ENCODE assay signal across 8 cellular contexts in the genomic region with DNA sequence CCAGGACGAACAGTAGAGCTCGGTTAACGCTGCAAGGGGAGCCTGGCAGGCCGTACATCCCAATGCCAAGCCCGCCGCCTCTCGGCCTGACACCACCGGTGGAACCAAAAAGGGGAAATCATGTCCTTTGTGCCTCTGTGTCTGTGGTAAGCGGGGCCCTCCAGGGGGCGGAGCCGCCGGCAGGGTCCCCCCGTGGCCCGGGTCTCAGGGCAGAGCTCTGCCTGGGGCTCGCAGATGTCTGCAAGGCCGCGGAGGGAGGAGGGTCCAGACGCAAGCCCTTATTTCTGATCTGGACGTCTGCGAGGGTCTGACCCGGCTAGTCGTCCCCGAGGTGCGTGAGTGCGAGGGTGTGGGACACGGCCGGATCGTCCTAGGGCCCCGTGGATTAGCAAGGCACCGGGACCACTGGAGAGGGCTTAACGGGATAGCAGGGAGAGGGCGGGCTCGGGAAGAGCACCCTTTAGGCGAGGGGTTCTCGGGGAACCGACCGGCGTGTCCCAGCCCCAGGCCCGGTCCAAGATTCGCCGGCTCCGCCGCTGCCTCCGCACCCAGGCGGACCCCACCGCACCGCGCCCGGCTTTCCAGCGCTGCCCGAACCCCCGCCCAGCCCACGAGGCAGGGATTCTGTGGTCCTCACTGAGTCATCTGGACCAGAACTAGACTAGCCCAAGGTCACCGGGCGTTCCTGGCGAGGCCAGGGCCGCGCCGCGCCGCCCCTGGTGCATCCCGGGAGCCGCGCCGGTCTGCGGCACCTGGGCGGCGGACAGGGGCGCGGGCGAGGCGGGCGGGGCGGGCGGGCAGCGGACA. TPM values are rescaled to one million over a fixed set of nuclear protein-coding genes. Genes with fewer than 3 reads are reported as not detected.
A peak's percentile ranks its signal among the peaks of the same experiment; 100 is the strongest.
DNase-seq lines count a peak whose midpoint lies in the region; ATAC-seq and TF ChIP-seq lines count a peak whose summit lies in the region.

No MANE protein-coding gene starts in this region.

- DNase-seq in GM12864 (ENCODE audit: low read depth): no peak
- DNase-seq in PC-3: no peak
- peak; percentile 21 for DNase-seq in activated T-helper 1 cell treated with Interleukin-2 at 50 U/mL for 16 hours (ENCODE audit: low read depth)
- peak; percentile 26 for DNase-seq in fibroblast of mammary gland (ENCODE audit: low read depth)
- DNase-seq in natural killer cell: peak; percentile 49
- peak; percentile 69 for DNase-seq in stimulated activated naive CD8-positive, alpha-beta T cell treated with anti-CD3 and anti-CD28 coated beads, Interleukin-15, Interleukin-2, amounts not matched to agents 100 U/mL and 50 U/mL, for 24 hours
- DNase-seq in NCI-H128 (lab: John Stamatoyannopoulos, UW; ENCODE audit: unreplicated experiment): no peak

- intact Hi-C loops in PC-3 (cut with micrococcal nuclease) (loop anchor here (5.0 kb wide), 1 partner anchor 68 kb away; the partner anchor contains the start of gene RNF4), natural killer cell (cut with micrococcal nuclease) (loop anchor here (1.0 to 5.0 kb wide), 3 partner anchors 35 to 293 kb away; partner anchors contain the start of genes HAUS3, POLN and RNF4)

- H3K27me3 Mint-ChIP-seq in natural killer cell (ENCODE audit: low read depth in 2 of 2): no peaks in the 10 kb centered on the region

- H3K79me2 ChIP-seq in PC-3 (ENCODE audit: low read length): peaks cover 43% of the 10 kb centered on the region

- BruUV-seq in PC-3 (replicated peaks; lab: Mats Ljungman, UMichigan): TSS peak; percentile 79

- peak overlapping the region; percentile 96 for H3K4me2 ChIP-seq in PC-3 (ENCODE audit: low read length)

- TF ChIP-seq CTCF in GM12864 (IDR thresholded peaks at IDR 0.05; ENCODE audit: low read depth, low read length, missing control alignments) (peak; percentile 31), PC-3 (conservative IDR thresholded peaks at IDR 0.05; ENCODE audit: low read depth, low read length) (no peak), fibroblast of mammary gland (conservative IDR thresholded peaks at IDR 0.05; ENCODE audit: control insufficient read depth, insufficient read depth, low read depth, low read length) (peak; percentile 4), natural killer cell (IDR thresholded peaks at IDR 0.05) (no peak)

- peak overlapping the region; percentile 76 for H2AFZ ChIP-seq in PC-3 (ENCODE audit: low read length)

- no peaks in the 10 kb centered on the region for H3K9me3 Mint-ChIP-seq in natural killer cell

- H3K36me3 ChIP-seq in PC-3 (ENCODE audit: low read depth, low read length): no peaks in the 10 kb centered on the region

- H4K20me1 ChIP-seq in PC-3 (ENCODE audit: low read length): peaks cover 7% of the 10 kb centered on the region

- H3K4me1 Mint-ChIP-seq in natural killer cell: peaks cover 10 to 14% of the 10 kb centered on the region in 2 donors

- no peaks in the 10 kb centered on the region for H3K9me2 ChIP-seq in PC-3 (replicated peaks; ENCODE audit: low read length)

- H3K36me3 Mint-ChIP-seq in natural killer cell: no peaks in the 10 kb centered on the region

- peaks cover 7% of the 10 kb centered on the region; the same call in 1 of the 2 replicates for H3K4me1 ChIP-seq in PC-3 (ENCODE audit: insufficient read depth, low read length)

- ATAC-seq in HG02610 (IDR thresholded peaks at IDR 0.05; ENCODE audit: unreplicated experiment) (peak; percentile 24), PC-3 (no peak), natural killer cell (peak in 2 of 3 donors; percentile 14 to 18)
- peak; percentile 33 for ATAC-seq in stimulated activated naive CD8-positive, alpha-beta T cell treated with anti-CD3 and anti-CD28 coated beads, Interleukin-15, Interleukin-2, amounts not matched to agents 100 U/mL and 50 U/mL, for 24 hours

- H3K4me3 ChIP-seq in GM12864 (ENCODE audit: low read depth, low read length): peak overlapping the region; percentile 78
- peak overlapping the region; percentile 82 for H3K4me3 ChIP-seq in PC-3 (ENCODE audit: low read length)
- peak overlapping the region; percentile 70 for H3K4me3 ChIP-seq in fibroblast of mammary gland (ENCODE audit: control insufficient read depth, low read depth, low read length)

- CTCF ChIA-PET in PC-3 (lab: Charles Lee): no interaction called here

- H3K27ac ChIP-seq in PC-3 (ENCODE audit: low read length): peak overlapping the region; percentile 70

- H3K9ac ChIP-seq in PC-3 (ENCODE audit: low read length): peak overlapping the region; percentile 94

- H3K27me3 ChIP-seq in PC-3 (ENCODE audit: low read length): no peaks in the 10 kb centered on the region

- peak overlapping the region; percentile 64 to 89 for H3K27ac Mint-ChIP-seq in natural killer cell

- H3F3A ChIP-seq in PC-3 (ENCODE audit: low read length, unreplicated experiment): no peaks in the 10 kb centered on the region

- no peaks in the 10 kb centered on the region for H3K9me3 ChIP-seq in PC-3 (ENCODE audit: low read length)

- peak overlapping the region; percentile 86 for H3K4me3 Mint-ChIP-seq in natural killer cell

- POLR2A ChIA-PET in PC-3 (lab: Charles Lee; ENCODE audit: unreplicated experiment): interaction anchor here (0.6 kb wide), 2 partner anchors 312 to 529 kb away, joined by 3 to 6 read pairs; no protein-coding TSS in a partner anchor

RNA-seq across cellular contexts. Expression of gene FAM193A, which starts 0.9 kb away (rescaled TPM):
- 13.6 and 21.5 TPM in 2 replicates for total RNA-seq in PC-3 (2014; rRNA removed)
- 10 to 100 TPM; 39.4 to 49.3 (median 48.1) TPM for total RNA-seq in natural killer cell

Comparison
In these comparisons a context has a peak if more than half of its experiments do, and no peak if none do; other contexts are left out.
1. DNase-seq: peak in activated T-helper 1 cell treated with Interleukin-2 at 50 U/mL for 16 hours (single experiment), fibroblast of mammary gland (single experiment), natural killer cell (single experiment) and stimulated activated naive CD8-positive, alpha-beta T cell treated with anti-CD3 and anti-CD28 coated beads, Interleukin-15, Interleukin-2, amounts not matched to agents 100 U/mL and 50 U/mL, for 24 hours (single experiment); none in GM12864 (single experiment), PC-3 (single experiment) and NCI-H128 (single experiment).
2. CTCF ChIP-seq: peak in GM12864 (single experiment) and fibroblast of mammary gland (single experiment); none in PC-3 (single experiment) and natural killer cell (single experiment).
3. Peak in every context shown above with its lines, with median percentiles within 50 percentile points of each other: H3K4me3 ChIP-seq.